10 cellular contexts compared by ENCODE assay signal in genomic region chr1:8822383-8823294, GRCh38. TPM values are rescaled to one million over a fixed set of nuclear protein-coding genes. Genes with fewer than 3 reads are reported as not detected.
DNase-seq lines count a peak whose midpoint lies in the region; ATAC-seq and TF ChIP-seq lines count a peak whose summit lies in the region.
"Had no signal": no experiment of that assay in that cellular context is flagged by ENCODE, and none has a peak within 500 bp of the region (broad histone marks: within the 10 kb centered on the region; RNA-seq: fewer than 3 reads in every experiment).

No MANE protein-coding gene starts in this region.

- peaks cover 0 to 33% (median 4%) of the 10 kb centered on the region in 3 donors for H3K4me1 ChIP-seq in gastroesophageal sphincter

- H3K9me3 ChIP-seq in gastroesophageal sphincter, result no peaks in the 10 kb centered on the region

- 61 to 64% methylated on average over 7 to 10 of the region's 10 CpGs for WGBS in gastroesophageal sphincter (ENCODE audit: low coverage in 1 of 2), 2 donors

- TF ChIP-seq CTCF in gastroesophageal sphincter (IDR thresholded peaks at IDR 0.05), result no peak

- H3K36me3 ChIP-seq in gastroesophageal sphincter, result no peaks in the 10 kb centered on the region

- ATAC-seq in gastroesophageal sphincter, result peak; percentile 70
- ATAC-seq in GM21717 (IDR thresholded peaks at IDR 0.05; ENCODE audit: unreplicated experiment), result no peak

- H3K27me3 ChIP-seq in gastroesophageal sphincter, result no peaks in the 10 kb centered on the region

- H3K27ac ChIP-seq in gastroesophageal sphincter, result peak overlapping the region in 3 of 4 donors; percentile 14 to 54 (median 37)

- peak; percentile 6 to 10 for DNase-seq in NCI-H526 (lab: John Stamatoyannopoulos, UW)
- no peak for DNase-seq in NCI-H526 treated with DMSO at 0.1 percent for 48 hours (lab: John Stamatoyannopoulos, UW)
- peak; percentile 71 to 75 for DNase-seq in SHP77 (lab: John Stamatoyannopoulos, UW)
- peak; percentile 70 for DNase-seq in smooth muscle cell of the brain vasculature (ENCODE audit: low read depth, low spot score)
- no peak for DNase-seq in activated CD8-positive, alpha-beta memory T cell treated with anti-CD3 and anti-CD28 coated beads, Interleukin-2, amount 50 U/mL, for 4 hours
- no peak for DNase-seq in NCI-H1048 (lab: John Stamatoyannopoulos, UW)
- DNase-seq: activated B cell treated with CpG ODN at 0.5 μM for 24 hours; CD4-positive, CD25-positive, alpha-beta regulatory T cell had no signal

- no peak overlapping the region for H3K4me3 ChIP-seq in gastroesophageal sphincter

- no peak for TF ChIP-seq POLR2A in gastroesophageal sphincter (IDR thresholded peaks at IDR 0.05)

- TF ChIP-seq EP300 in gastroesophageal sphincter (IDR thresholded peaks at IDR 0.05), result no peak

RNA-seq across cellular contexts. Expression of gene RERE, which starts 5.2 kb away (rescaled TPM):
- total RNA-seq in gastroesophageal sphincter, result 100 to 1,000 TPM; 112 to 212 (median 139) TPM

RNA-seq across cellular contexts. Expression of gene ENO1, which starts 55.8 kb away (rescaled TPM):
- 1,000 to 10,000 TPM in 1 of 4 donors, 100 to 1,000 TPM in 3; 453 to 1,066 (median 553) TPM for total RNA-seq in gastroesophageal sphincter

Comparison
In these comparisons a context has a peak if more than half of its experiments do, and no peak if none do; other contexts are left out.
1. DNase-seq: peak in NCI-H526 (2 of 2), SHP77 (2 of 2) and smooth muscle cell of the brain vasculature (single experiment); none in NCI-H526 treated with DMSO at 0.1 percent for 48 hours (single experiment), activated CD8-positive, alpha-beta memory T cell treated with anti-CD3 and anti-CD28 coated beads, Interleukin-2, amount 50 U/mL, for 4 hours (single experiment) and NCI-H1048 (single experiment).